In the genomic region with DNA sequence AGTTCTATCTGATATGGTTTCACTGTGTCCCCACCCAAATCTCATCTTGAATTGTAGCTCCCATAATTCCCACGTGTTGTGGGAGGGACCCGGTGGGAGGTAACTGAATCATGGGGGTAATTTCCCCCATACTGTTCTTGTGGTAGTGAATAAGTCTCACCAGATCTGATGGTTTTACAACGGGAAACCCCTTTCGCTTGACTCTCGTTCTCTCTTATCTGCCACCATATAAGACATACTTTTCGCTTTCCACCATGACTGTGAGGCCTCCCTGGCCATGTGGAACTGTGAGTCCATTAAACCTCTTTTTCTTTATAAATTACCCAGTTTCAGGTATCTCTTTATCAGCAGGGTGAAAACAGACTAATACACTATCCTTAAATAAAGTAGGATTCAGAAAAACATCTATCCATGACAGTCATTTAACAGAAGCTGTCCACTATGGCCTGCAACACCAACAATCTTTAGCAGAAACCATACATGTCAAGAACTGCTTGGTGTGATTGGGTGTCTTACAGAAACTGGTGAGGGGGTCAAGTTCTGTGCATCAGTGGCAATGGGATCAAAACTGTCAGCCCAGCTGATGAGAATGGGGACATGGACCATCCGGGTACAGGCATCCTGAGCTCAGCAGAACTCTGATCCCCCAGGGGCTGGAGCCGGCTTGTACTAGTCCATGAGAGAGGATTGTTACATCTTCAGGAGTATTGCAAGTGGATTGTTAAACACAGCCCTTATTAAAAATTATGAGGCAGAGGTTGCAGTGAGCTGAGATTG, we compare ENCODE assay signal across 27 cellular contexts. TPM values are rescaled to one million over a fixed set of nuclear protein-coding genes. Genes with fewer than 3 reads are reported as not detected.
DNase-seq lines count a peak whose midpoint lies in the region; ATAC-seq and TF ChIP-seq lines count a peak whose summit lies in the region.
"Had no signal": no experiment of that assay in that cellular context is flagged by ENCODE, and none has a peak within 500 bp of the region (broad histone marks: within the 10 kb centered on the region; RNA-seq: fewer than 3 reads in every experiment).

No MANE protein-coding gene starts in this region.

- no peak for TF ChIP-seq EP300 in esophagus muscularis mucosa (IDR thresholded peaks at IDR 0.05)

- H3K4me1 Mint-ChIP-seq in activated CD8-positive, alpha-beta T cell treated with anti-CD3 and anti-CD28 coated beads for 36 hours (ENCODE audit: low read depth): peaks cover 22% of the 10 kb centered on the region
- H3K4me1 Mint-ChIP-seq in activated CD8-positive, alpha-beta T cell treated with anti-CD3 and anti-CD28 coated beads, Interleukin-2, amount 10 ng/mL, durations not matched to agents 7 days and 5 days (ENCODE audit: low read depth): no peaks in the 10 kb centered on the region
- H3K4me1 Mint-ChIP-seq: CD14-positive monocyte had no signal

- no peak overlapping the region for H3K27ac ChIP-seq in esophagus muscularis mucosa (replicated peaks in 1 of 4)
- no peak overlapping the region for H3K27ac ChIP-seq in substantia nigra (ENCODE audit: low read depth, low read length, poor library complexity, severe bottlenecking)

- CTCF ChIA-PET in activated CD8-positive, alpha-beta T cell treated with anti-CD3 and anti-CD28 coated beads for 36 hours (lab: Charles Lee): interaction anchor here (0.7 to 2.4 kb wide), 4 partner anchors 17 to 84 kb away, joined by 3 to 7 read pairs (median 4); no protein-coding TSS in a partner anchor
- CTCF ChIA-PET in activated CD8-positive, alpha-beta T cell treated with anti-CD3 and anti-CD28 coated beads, Interleukin-2, amount 10 ng/mL, durations not matched to agents 7 days and 5 days (lab: Charles Lee): interaction anchor here (1.0 to 2.2 kb wide), 2 partner anchors 22 to 83 kb away, joined by 3 to 7 read pairs; no protein-coding TSS in a partner anchor

- H3K27me3 Mint-ChIP-seq in activated CD8-positive, alpha-beta T cell treated with anti-CD3 and anti-CD28 coated beads for 36 hours: no peaks in the 10 kb centered on the region
- no peaks in the 10 kb centered on the region for H3K27me3 Mint-ChIP-seq in activated CD8-positive, alpha-beta T cell treated with anti-CD3 and anti-CD28 coated beads, Interleukin-2, amount 10 ng/mL, durations not matched to agents 7 days and 5 days (ENCODE audit: low read depth)

- intact Hi-C loops in activated CD8-positive, alpha-beta T cell treated with anti-CD3 and anti-CD28 coated beads for 36 hours (cut with micrococcal nuclease): no loop called here
- intact Hi-C loops in esophagus muscularis mucosa (cut with DNase I): no loop called here

- no peaks in the 10 kb centered on the region for H3K4me1 ChIP-seq in esophagus muscularis mucosa
- H3K4me1 ChIP-seq: BE2C, HAP-1 had no signal

- H3K27ac Mint-ChIP-seq in activated CD8-positive, alpha-beta T cell treated with anti-CD3 and anti-CD28 coated beads for 36 hours: peak overlapping the region; percentile 63
- no peak overlapping the region for H3K27ac Mint-ChIP-seq in activated CD8-positive, alpha-beta T cell treated with anti-CD3 and anti-CD28 coated beads, Interleukin-2, amount 10 ng/mL, durations not matched to agents 7 days and 5 days
- H3K27ac Mint-ChIP-seq: HFFc6 had no signal

- TF ChIP-seq CTCF in activated CD8-positive, alpha-beta T cell treated with anti-CD3 and anti-CD28 coated beads for 36 hours (IDR thresholded peaks at IDR 0.05): no peak
- no peak for TF ChIP-seq CTCF in esophagus muscularis mucosa (IDR thresholded peaks at IDR 0.05)

- H3K9me3 Mint-ChIP-seq in activated CD8-positive, alpha-beta T cell treated with anti-CD3 and anti-CD28 coated beads for 36 hours: peaks cover 11% of the 10 kb centered on the region
- no peaks in the 10 kb centered on the region for H3K9me3 Mint-ChIP-seq in activated CD8-positive, alpha-beta T cell treated with anti-CD3 and anti-CD28 coated beads, Interleukin-2, amount 10 ng/mL, durations not matched to agents 7 days and 5 days (ENCODE audit: insufficient read depth)
- H3K9me3 Mint-ChIP-seq: HFFc6 had no signal

- TF ChIP-seq POLR2A in esophagus muscularis mucosa (IDR thresholded peaks at IDR 0.05; ENCODE audit: low read depth): no peak

- POLR2A ChIA-PET in activated CD8-positive, alpha-beta T cell treated with anti-CD3 and anti-CD28 coated beads for 36 hours (lab: Charles Lee): interaction anchor here (1.4 to 3.2 kb wide), 2 partner anchors 14 to 306 kb away, joined by 3 to 11 read pairs; no protein-coding TSS in a partner anchor
- POLR2A ChIA-PET in activated CD8-positive, alpha-beta T cell treated with anti-CD3 and anti-CD28 coated beads, Interleukin-2, amount 10 ng/mL, durations not matched to agents 7 days and 5 days (lab: Charles Lee): no interaction called here

- H3K36me3 Mint-ChIP-seq in activated CD8-positive, alpha-beta T cell treated with anti-CD3 and anti-CD28 coated beads for 36 hours (ENCODE audit: low read depth): peaks cover 17% of the 10 kb centered on the region
- H3K36me3 Mint-ChIP-seq in activated CD8-positive, alpha-beta T cell treated with anti-CD3 and anti-CD28 coated beads, Interleukin-2, amount 10 ng/mL, durations not matched to agents 7 days and 5 days (ENCODE audit: low read depth): peaks cover 18% of the 10 kb centered on the region
- H3K36me3 Mint-ChIP-seq: CD14-positive monocyte had no signal

- no peaks in the 10 kb centered on the region for H3K9me3 ChIP-seq in esophagus muscularis mucosa
- H3K9me3 ChIP-seq: BE2C, HAP-1, MG63 had no signal

- no peaks in the 10 kb centered on the region for H3K27me3 ChIP-seq in esophagus muscularis mucosa
- H3K27me3 ChIP-seq: BE2C, MG63 had no signal

- DNase-seq in activated CD8-positive, alpha-beta T cell treated with anti-CD3 and anti-CD28 coated beads for 36 hours: peak; percentile 31
- no peak for DNase-seq in activated CD8-positive, alpha-beta T cell treated with anti-CD3 and anti-CD28 coated beads, Interleukin-2, amount 10 ng/mL, durations not matched to agents 7 days and 5 days
- DNase-seq in stimulated activated CD4-positive, alpha-beta T cell treated with anti-CD3 and anti-CD28 coated beads, Interleukin-4, amount 100 ng/mL, for 24 hours: peak; percentile 12
- DNase-seq in stimulated activated CD4-positive, alpha-beta T cell treated with anti-CD3 and anti-CD28 coated beads, Interleukin-2, amount 100 ng/mL, for 48 hours: no peak
- peak; percentile 72 for DNase-seq in esophagus muscularis mucosa (ENCODE audit: extremely low spot score)
- no peak for DNase-seq in substantia nigra (lab: John Stamatoyannopoulos, UW)
- DNase-seq in NCI-H1417 treated with DMSO at 0.1 percent for 48 hours (lab: John Stamatoyannopoulos, UW): no peak
- DNase-seq: 8988T; ACHN; BE2C; Calu3; DND-41; GOT3; KG1; MG63; NCI-H1105 treated with DMSO at 0.1 percent for 48 hours; NCI-H1694; NCI-H2029 treated with DMSO at 0.1 percent for 48 hours; NCI-H446 treated with DMSO at 0.1 percent for 48 hours; NCI-H526; NCI-H82; NK-92 treated with Interleukin-12 subunit alpha and Interleukin-12 subunit beta, amount 100 ng/mL, for 24 hours; PC-3 had no signal

- H3K4me3 Mint-ChIP-seq in activated CD8-positive, alpha-beta T cell treated with anti-CD3 and anti-CD28 coated beads for 36 hours: no peak overlapping the region
- no peak overlapping the region for H3K4me3 Mint-ChIP-seq in activated CD8-positive, alpha-beta T cell treated with anti-CD3 and anti-CD28 coated beads, Interleukin-2, amount 10 ng/mL, durations not matched to agents 7 days and 5 days
- H3K4me3 Mint-ChIP-seq: CD14-positive monocyte, HFFc6 had no signal

- ATAC-seq in activated CD8-positive, alpha-beta T cell treated with anti-CD3 and anti-CD28 coated beads for 36 hours: peak; percentile 55
- ATAC-seq in activated CD8-positive, alpha-beta T cell treated with anti-CD3 and anti-CD28 coated beads, Interleukin-2, amount 10 ng/mL, durations not matched to agents 7 days and 5 days: no peak
- no peak for ATAC-seq in HG03097 (IDR thresholded peaks at IDR 0.05; ENCODE audit: low FRiP score, unreplicated experiment)
- ATAC-seq: PC-3 had no signal

- WGBS in esophagus muscularis mucosa: 94% methylated on average over 8 of the region's 8 CpGs

- no peak overlapping the region for H3K4me3 ChIP-seq in esophagus muscularis mucosa
- H3K4me3 ChIP-seq: HAP-1, MG63 had no signal

- no peaks in the 10 kb centered on the region for H3K36me3 ChIP-seq in esophagus muscularis mucosa
- H3K36me3 ChIP-seq: BE2C, HAP-1, MG63 had no signal

RNA-seq across cellular contexts. Expression of gene SCML4, which starts 59.2 kb away (rescaled TPM):
- 10 to 100 TPM; 14.8 to 17.9 TPM for total RNA-seq in activated CD8-positive, alpha-beta T cell treated with anti-CD3 and anti-CD28 coated beads for 36 hours
- total RNA-seq in activated CD8-positive, alpha-beta T cell treated with anti-CD3 and anti-CD28 coated beads, Interleukin-2, amount 10 ng/mL, durations not matched to agents 7 days and 5 days: 10 to 100 TPM; 27.4 to 31.8 TPM
- total RNA-seq in esophagus muscularis mucosa: 1 to 10 TPM in 1 of 4 donors, under 1 TPM in 3; 0.32 to 1.2 (median 0.38) TPM
- total RNA-seq: Calu3, HFFc6, PC-3 had no signal

Comparison
In these comparisons a context has a peak if more than half of its experiments do, and no peak if none do; other contexts are left out.
1. DNase-seq: peak in activated CD8-positive, alpha-beta T cell treated with anti-CD3 and anti-CD28 coated beads for 36 hours (single experiment), stimulated activated CD4-positive, alpha-beta T cell treated with anti-CD3 and anti-CD28 coated beads, Interleukin-4, amount 100 ng/mL, for 24 hours (single experiment) and esophagus muscularis mucosa (single experiment); none in activated CD8-positive, alpha-beta T cell treated with anti-CD3 and anti-CD28 coated beads, Interleukin-2, amount 10 ng/mL, durations not matched to agents 7 days and 5 days (single experiment), stimulated activated CD4-positive, alpha-beta T cell treated with anti-CD3 and anti-CD28 coated beads, Interleukin-2, amount 100 ng/mL, for 48 hours (0 of 2), substantia nigra (0 of 49) and NCI-H1417 treated with DMSO at 0.1 percent for 48 hours (single experiment).
2. RNA of gene SCML4, which starts 59.2 kb away (total RNA-seq): 27.4 to 31.8 TPM in activated CD8-positive, alpha-beta T cell treated with anti-CD3 and anti-CD28 coated beads, Interleukin-2, amount 10 ng/mL, durations not matched to agents 7 days and 5 days and 14.8 to 17.9 TPM in activated CD8-positive, alpha-beta T cell treated with anti-CD3 and anti-CD28 coated beads for 36 hours; 0.32 to 1.2 TPM in esophagus muscularis mucosa; every median in the first group is over 4 times any median in the second.